28 cellular contexts compared by ENCODE assay signal in the genomic region with DNA sequence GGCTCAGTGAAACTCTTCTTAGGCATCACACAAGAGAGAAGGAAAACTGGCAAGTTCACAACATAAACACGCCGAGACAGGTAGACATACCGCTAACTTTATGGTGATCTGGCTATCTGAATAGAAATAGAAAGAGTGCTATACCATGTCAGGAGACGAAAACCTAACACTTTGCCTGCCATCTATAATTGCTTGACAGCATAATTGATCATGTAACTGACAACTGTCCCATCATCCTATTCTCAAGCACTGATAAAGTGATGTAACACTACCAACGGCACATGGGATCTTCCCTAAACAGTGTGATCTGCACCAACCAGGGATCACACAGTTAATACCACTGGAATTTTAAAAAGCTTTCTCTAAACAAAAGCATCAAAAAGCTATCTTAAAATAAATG.
"Had no signal": no experiment of that assay in that cellular context is flagged by ENCODE, and none has a peak within 500 bp of the region (broad histone marks: within the 10 kb centered on the region; RNA-seq: fewer than 3 reads in every experiment).

No MANE protein-coding gene starts in this region.

- H3K36me3 Mint-ChIP-seq: naive B cell; stimulated activated effector memory CD8-positive, alpha-beta T cell treated with anti-CD3 and anti-CD28 coated beads, Interleukin-12 subunit alpha, Interleukin-12 subunit beta, amount 100 ng/mL, for 72 hours; stimulated activated naive B cell treated with anti-CD40 and anti-IgM and Interleukin-4, amounts not matched to agents 10 μg/mL and 1 μg/mL and 100 μg/mL, for 72 hours had no signal

- H3K4me3 Mint-ChIP-seq: naive B cell; naive thymus-derived CD8-positive, alpha-beta T cell; nephron; neural crest cell; stimulated activated effector memory CD8-positive, alpha-beta T cell treated with anti-CD3 and anti-CD28 coated beads, Interleukin-12 subunit alpha, Interleukin-12 subunit beta, amount 100 ng/mL, for 72 hours; stimulated activated naive B cell treated with anti-CD40 and anti-IgM and Interleukin-4, amounts not matched to agents 10 μg/mL and 1 μg/mL and 100 μg/mL, for 72 hours; stimulated activated naive CD8-positive, alpha-beta T cell treated with anti-CD3 and anti-CD28 coated beads, Interleukin-15, Interleukin-2, amounts not matched to agents 100 ng/mL and 50 ng/mL, for 24 hours had no signal

- H3K27me3 Mint-ChIP-seq: stimulated activated naive B cell treated with anti-CD40 and anti-IgM and Interleukin-4, amounts not matched to agents 10 μg/mL and 1 μg/mL and 100 μg/mL, for 72 hours; stimulated activated naive CD8-positive, alpha-beta T cell treated with anti-CD3 and anti-CD28 coated beads, Interleukin-15, Interleukin-2, amounts not matched to agents 100 ng/mL and 50 ng/mL, for 24 hours had no signal

- H3K9me3 ChIP-seq: prostate gland, right atrium auricular region, right lobe of liver, sigmoid colon, thoracic aorta, thyroid gland, upper lobe of left lung, vagina had no signal

- H3K27ac Mint-ChIP-seq: naive B cell; naive thymus-derived CD8-positive, alpha-beta T cell; nephron; stimulated activated effector memory CD8-positive, alpha-beta T cell treated with anti-CD3 and anti-CD28 coated beads, Interleukin-12 subunit alpha, Interleukin-12 subunit beta, amount 100 ng/mL, for 72 hours; stimulated activated naive B cell treated with anti-CD40 and anti-IgM and Interleukin-4, amounts not matched to agents 10 μg/mL and 1 μg/mL and 100 μg/mL, for 72 hours; stimulated activated naive CD8-positive, alpha-beta T cell treated with anti-CD3 and anti-CD28 coated beads, Interleukin-15, Interleukin-2, amounts not matched to agents 100 ng/mL and 50 ng/mL, for 24 hours had no signal

- DNase-seq: naive B cell; naive thymus-derived CD8-positive, alpha-beta T cell; occipital lobe; ovary; retina; right lobe of liver; sigmoid colon; small intestine; stimulated activated CD4-positive, alpha-beta T cell treated with anti-CD3 and anti-CD28 coated beads, Interleukin-15, amount 100 ng/mL, for 24 hours; stimulated activated CD4-positive, alpha-beta T cell treated with anti-CD3 and anti-CD28 coated beads, Interleukin-2, amount 100 ng/mL, for 24 hours; stimulated activated CD4-positive, alpha-beta T cell treated with anti-CD3 and anti-CD28 coated beads, Interleukin-2, amount 100 ng/mL, for 48 hours; stimulated activated CD4-positive, alpha-beta T cell treated with anti-CD3 and anti-CD28 coated beads, Interleukin-4, amount 100 ng/mL, for 24 hours; stimulated activated naive B cell treated with anti-CD40 and anti-IgM and Interleukin-4, amounts not matched to agents 10 μg/mL and 1 μg/mL and 100 μg/mL, for 72 hours; stimulated activated naive CD4-positive, alpha-beta T cell treated with Interleukin-2 at 50 U/mL for 16 hours; stomach; thyroid gland; trophoblast cell; upper lobe of left lung had no signal

- H3K4me3 ChIP-seq: ovary, prostate gland, right atrium auricular region, right lobe of liver, sigmoid colon, stomach, thoracic aorta, thyroid gland, tibial nerve, upper lobe of left lung, vagina had no signal

- H3K4me1 Mint-ChIP-seq: naive B cell; naive thymus-derived CD8-positive, alpha-beta T cell; nephron; stimulated activated effector memory CD8-positive, alpha-beta T cell treated with anti-CD3 and anti-CD28 coated beads, Interleukin-12 subunit alpha, Interleukin-12 subunit beta, amount 100 ng/mL, for 72 hours; stimulated activated naive B cell treated with anti-CD40 and anti-IgM and Interleukin-4, amounts not matched to agents 10 μg/mL and 1 μg/mL and 100 μg/mL, for 72 hours had no signal

- H3K27me3 ChIP-seq: ovary, right atrium auricular region, right lobe of liver, sigmoid colon, stomach, thyroid gland, tibial nerve, upper lobe of left lung, vagina had no signal

- H3K4me1 ChIP-seq: prostate gland, right atrium auricular region, right lobe of liver, sigmoid colon, stomach, tibial nerve, upper lobe of left lung, vagina had no signal

- ATAC-seq: naive thymus-derived CD8-positive, alpha-beta T cell; right lobe of liver; stimulated activated effector memory CD8-positive, alpha-beta T cell treated with anti-CD3 and anti-CD28 coated beads, Interleukin-12 subunit alpha, Interleukin-12 subunit beta, amount 100 ng/mL, for 72 hours; stimulated activated naive B cell treated with anti-CD40 and anti-IgM and Interleukin-4, amounts not matched to agents 10 μg/mL and 1 μg/mL and 100 μg/mL, for 72 hours had no signal

- H3K36me3 ChIP-seq: ovary, prostate gland, right atrium auricular region, right lobe of liver, sigmoid colon, stomach, thoracic aorta, thyroid gland, tibial nerve, upper lobe of left lung, vagina had no signal

- H3K27ac ChIP-seq: ovary, prostate gland, right lobe of liver, sigmoid colon, stomach, thoracic aorta, thyroid gland, tibial nerve, upper lobe of left lung, vagina had no signal

- FAIRE-seq: small intestine, urothelium cell line had no signal
